Comparison of ENCODE assay signal across 8 cellular contexts in genomic region chr17:61928101-61928436, GRCh38. TPM values are rescaled to one million over a fixed set of nuclear protein-coding genes. Genes with fewer than 3 reads are reported as not detected.
A peak's percentile ranks its signal among the peaks of the same experiment; 100 is the strongest.
DNase-seq lines count a peak whose midpoint lies in the region; ATAC-seq and TF ChIP-seq lines count a peak whose summit lies in the region.

No MANE protein-coding gene starts in this region.

- TF ChIP-seq CTCF in BE2C (IDR thresholded peaks at IDR 0.05; ENCODE audit: low read depth, low read length) (no peak), astrocyte of the spinal cord (IDR thresholded peaks at IDR 0.05; ENCODE audit: low read depth, low read length) (no peak), mucosa of descending colon (IDR thresholded peaks at IDR 0.05) (no peak)

- H3K4me1 ChIP-seq in BE2C, result 0 out of 2 replicates have a peak, but pooled peaks cover 3% of the 10 kb centered on the region
- H3K4me1 ChIP-seq in mucosa of descending colon (ENCODE audit: low read depth), result peaks cover 6% of the 10 kb centered on the region

- in situ Hi-C loops in astrocyte of the spinal cord (cut with HindIII; ENCODE audit: low sequenced_read_pairs), result no loop called here

- H3K36me3 ChIP-seq in BE2C, result peaks cover 12% of the 10 kb centered on the region
- H3K36me3 ChIP-seq in mucosa of descending colon (ENCODE audit: low read depth), result no peaks in the 10 kb centered on the region

- H3K27me3 ChIP-seq in BE2C, result no peaks in the 10 kb centered on the region

- H3K9me3 ChIP-seq in BE2C (no peaks in the 10 kb centered on the region), mucosa of descending colon (no peaks in the 10 kb centered on the region)

- ATAC-seq in HG02678 (IDR thresholded peaks at IDR 0.05; ENCODE audit: unreplicated experiment) (peak; percentile 14), mucosa of descending colon (no peak), GM18870 (IDR thresholded peaks at IDR 0.05; ENCODE audit: unreplicated experiment) (no peak)

- DNase-seq in BE2C (no peak), astrocyte of the spinal cord (ENCODE audit: low read depth, low spot score) (no peak), mucosa of descending colon (no peak), NCI-H1930 (lab: John Stamatoyannopoulos, UW) (no peak), COR-L47 (lab: John Stamatoyannopoulos, UW) (no peak)
- no peak for DNase-seq in activated CD4-positive, alpha-beta T cell treated with anti-CD3 and anti-CD28 coated beads, Interleukin-2, amount 50 U/mL, for 48 hours

- intact Hi-C loops in mucosa of descending colon (cut with DNase I, micrococcal nuclease), result no loop called here

- H3K4me3 ChIP-seq in BE2C (ENCODE audit: low read depth, low read length) (peak overlapping the region; percentile 81), astrocyte of the spinal cord (ENCODE audit: low read depth, low read length) (peak overlapping the region; percentile 88), mucosa of descending colon (peak overlapping the region; percentile 39)

RNA-seq across cellular contexts. Expression of gene INTS2, which starts 0.3 kb away (rescaled TPM):
- polyA plus RNA-seq in BE2C (2012; ENCODE audit: insufficient read depth, insufficient read length, low read depth), result 8.9 TPM
- 10 to 100 TPM in 2 of 3 donors, 1 to 10 TPM in 1; 9.2 to 12.0 (median 11.7) TPM for total RNA-seq in mucosa of descending colon
